ENCODE assay signal across 8 cellular contexts in genomic region chr17:42609814-42610801, GRCh38. TPM values are rescaled to one million over a fixed set of nuclear protein-coding genes. Genes with fewer than 3 reads are reported as not detected.
A peak's percentile ranks its signal among the peaks of the same experiment; 100 is the strongest.
DNase-seq lines count a peak whose midpoint lies in the region; ATAC-seq and TF ChIP-seq lines count a peak whose summit lies in the region.
"Not testable (repeated sequence)": the region's sequence is repeated elsewhere in the genome, so short reads cannot be mapped to it uniquely, and the experiment has no call there.

No MANE protein-coding gene starts in this region.

- TF ChIP-seq CTCF in AG09319 (IDR thresholded peaks at IDR 0.05; ENCODE audit: low read depth, low read length); foreskin fibroblast (IDR thresholded peaks at IDR 0.05; ENCODE audit: low read depth, low read length); mucosa of descending colon (IDR thresholded peaks at IDR 0.05): not testable (repeated sequence)

- H3K4me1 ChIP-seq in mucosa of descending colon (ENCODE audit: low read depth), result peaks cover 13% of the 10 kb centered on the region

- H3K4me3 ChIP-seq in foreskin fibroblast (ENCODE audit: low read depth in 1 of 2, low read length in 2 of 2) (peak overlapping the region; percentile 86 to 94), mucosa of descending colon (peak overlapping the region; percentile 68)

- H3K9me3 ChIP-seq in mucosa of descending colon, result not testable (repeated sequence)

- intact Hi-C loops in mucosa of descending colon (cut with DNase I, micrococcal nuclease), result not testable (repeated sequence)

- ATAC-seq in GM21381 (IDR thresholded peaks at IDR 0.05; ENCODE audit: unreplicated experiment) (peak; percentile 6), mucosa of descending colon (peak; percentile 25)

- H3K36me3 ChIP-seq in mucosa of descending colon (ENCODE audit: low read depth), result not testable (repeated sequence)

- DNase-seq in AG09319 (ENCODE audit: extremely low read depth, low read depth) (peak; percentile 5), LHCN-M2 (ENCODE audit: low read depth) (peak; percentile 56), T1000 (lab: John Stamatoyannopoulos, UW) (peak; percentile 43), amniotic stem cell (lab: John Stamatoyannopoulos, UW) (peak; percentile 55), foreskin fibroblast (peak in 1 of 2 donors; percentile 4), mucosa of descending colon (peak; percentile 12 to 72 (median 65))
- peak; percentile 38 for DNase-seq in stimulated activated CD4-positive, alpha-beta T cell treated with anti-CD3 and anti-CD28 coated beads, Interleukin-15, amount 100 ng/mL, for 24 hours

RNA-seq across cellular contexts. Expression of gene TUBG1, which starts 0.6 kb away (rescaled TPM):
- 144 and 154 TPM in 2 replicates for total RNA-seq in LHCN-M2 (2014; rRNA removed)
- 148 TPM for polyA plus RNA-seq in LHCN-M2 (2012)
- 10 to 100 TPM; 17.2 to 42.6 (median 40.9) TPM for total RNA-seq in mucosa of descending colon

RNA-seq across cellular contexts. Expression of gene RETREG3, which starts 0.9 kb away (rescaled TPM):
- total RNA-seq in LHCN-M2 (2014; rRNA removed) (33.2 and 35.5 TPM in 2 replicates), mucosa of descending colon (10 to 100 TPM; 56.4 to 72.2 (median 67.1) TPM)
- 14.0 TPM for polyA plus RNA-seq in LHCN-M2 (2012)

RNA-seq across cellular contexts. Expression of gene PSMC3IP, which starts 32.6 kb away (rescaled TPM):
- 23.2 and 32.4 TPM in 2 replicates for total RNA-seq in LHCN-M2 (2014; rRNA removed)
- polyA plus RNA-seq in LHCN-M2 (2012), result 20.1 TPM
- total RNA-seq in mucosa of descending colon, result 1 to 10 TPM; 1.9 to 6.4 (median 3.1) TPM

RNA-seq across cellular contexts. Expression of gene MLX, which starts 43.2 kb away (rescaled TPM):
- total RNA-seq in LHCN-M2 (2014; rRNA removed) (43.5 and 50.9 TPM in 2 replicates), mucosa of descending colon (100 to 1,000 TPM in 2 of 3 donors, 10 to 100 TPM in 1; 69.6 to 110 (median 103) TPM)
- polyA plus RNA-seq in LHCN-M2 (2012), result 50.3 TPM

RNA-seq across cellular contexts. Expression of gene COASY, which starts 48.2 kb away (rescaled TPM):
- 25.8 and 31.7 TPM in 2 replicates for total RNA-seq in LHCN-M2 (2014; rRNA removed)
- polyA plus RNA-seq in LHCN-M2 (2012), result 53.6 TPM
- 10 to 100 TPM; 74.5 to 98.7 (median 87.8) TPM for total RNA-seq in mucosa of descending colon
